ENCODE assay signal across 11 cellular contexts in genomic region chr5:172185096-172185461, GRCh38. TPM values are rescaled to one million over a fixed set of nuclear protein-coding genes. Genes with fewer than 3 reads are reported as not detected.
DNase-seq lines count a peak whose midpoint lies in the region; ATAC-seq and TF ChIP-seq lines count a peak whose summit lies in the region.
"Had no signal": no experiment of that assay in that cellular context is flagged by ENCODE, and none has a peak within 500 bp of the region (broad histone marks: within the 10 kb centered on the region; RNA-seq: fewer than 3 reads in every experiment).

No MANE protein-coding gene starts in this region.

- H3K9me3 ChIP-seq in mammary epithelial cell (replicated peaks; ENCODE audit: insufficient read depth, low read length): no peaks in the 10 kb centered on the region
- no peaks in the 10 kb centered on the region for H3K9me3 ChIP-seq in psoas muscle

- H3K4me1 ChIP-seq in mammary epithelial cell (ENCODE audit: insufficient read depth, low read length): peaks cover 12% of the 10 kb centered on the region
- peaks cover 13% of the 10 kb centered on the region for H3K4me1 ChIP-seq in psoas muscle

- H3K36me3 ChIP-seq in GM06990 (ENCODE audit: control insufficient read depth, insufficient read depth, low read length) (peaks cover 4% of the 10 kb centered on the region), mammary epithelial cell (ENCODE audit: insufficient read depth, low read length) (no peaks in the 10 kb centered on the region), psoas muscle (ENCODE audit: insufficient read depth in 1 of 2, low read depth in 1 of 2) (no peaks in the 10 kb centered on the region)

- H3K4me2 ChIP-seq in mammary epithelial cell (ENCODE audit: insufficient read depth, low read depth, low read length): peak overlapping the region; percentile 27

- dilution Hi-C loops in mammary epithelial cell (cut with HindIII; ENCODE audit: low sequenced_read_pairs): no loop called here

- H3K9ac ChIP-seq in mammary epithelial cell (ENCODE audit: insufficient read depth, low read length): no peak overlapping the region

- H3K4me3 ChIP-seq in GM06990 (replicated peaks; ENCODE audit: low read depth, low read length) (peak overlapping the region; percentile 86), NB4 (ENCODE audit: low read depth, low read length) (peak overlapping the region; percentile 97), mammary epithelial cell (replicated peaks in 1 of 3; ENCODE audit: insufficient read depth in 1 of 3, low read depth in 2 of 3, low read length in 3 of 3) (no peak overlapping the region), psoas muscle (peak overlapping the region; percentile 94)

- H3K79me2 ChIP-seq in mammary epithelial cell (ENCODE audit: insufficient read depth, low read length): peaks cover 75% of the 10 kb centered on the region

- in situ Hi-C loops in mammary epithelial cell (cut with MboI; ENCODE audit: low sequenced_read_pairs in 2 of 2): loop anchor here in 1 of 2 donors (5.0 to 25.0 kb wide), 2 partner anchors 73 to 273 kb away; no protein-coding TSS in a partner anchor

- TF ChIP-seq CTCF in GM06990 (IDR thresholded peaks at IDR 0.05; ENCODE audit: insufficient read depth, low read length, poor library complexity, severe bottlenecking) (no peak), NB4 (IDR thresholded peaks at IDR 0.05; ENCODE audit: low read depth, low read length) (no peak), mammary epithelial cell (conservative IDR thresholded peaks at IDR 0.05 in 1 of 2, IDR thresholded peaks at IDR 0.05 in 1 of 2; ENCODE audit: extremely low read depth in 1 of 2, insufficient read depth in 1 of 2, low read depth in 1 of 2, low read length in 2 of 2) (no peak), psoas muscle (IDR thresholded peaks at IDR 0.05) (no peak)

- H3K27me3 ChIP-seq in GM06990 (replicated peaks; ENCODE audit: control insufficient read depth, insufficient read depth, low read length): no peaks in the 10 kb centered on the region
- H3K27me3 ChIP-seq in mammary epithelial cell (ENCODE audit: insufficient read depth, low read length): no peaks in the 10 kb centered on the region
- no peaks in the 10 kb centered on the region for H3K27me3 ChIP-seq in psoas muscle (ENCODE audit: insufficient read depth in 3 of 3, low read length in 2 of 3)

- no peak for DNase-seq in GM06990 (ENCODE audit: extremely low read depth, insufficient read length)
- DNase-seq in NB4 (ENCODE audit: low read depth): no peak
- DNase-seq in mammary epithelial cell: no peak
- DNase-seq in psoas muscle: no peak
- no peak for DNase-seq in AG08395 (ENCODE audit: low spot score)
- DNase-seq: cortex of kidney, NCI-H187 treated with DMSO at 0.1 percent for 48 hours, RPMI8226 had no signal

- intact Hi-C loops in mammary epithelial cell (cut with micrococcal nuclease): loop anchor here (1.0 to 10.0 kb wide), 4 partner anchors 35 to 770 kb away; partner anchors contain the start of genes FGF18 and SH3PXD2B
- intact Hi-C loops in psoas muscle (cut with DNase I): loop anchor here in 1 of 2 donors (5.0 kb wide), 1 partner anchor 273 kb away; no protein-coding TSS in a partner anchor

- ATAC-seq in psoas muscle (no peak), HG03095 (IDR thresholded peaks at IDR 0.05; ENCODE audit: unreplicated experiment) (no peak), HG02678 (IDR thresholded peaks at IDR 0.05; ENCODE audit: unreplicated experiment) (no peak)
- ATAC-seq: HCT116 had no signal

- no peaks in the 10 kb centered on the region for H4K20me1 ChIP-seq in mammary epithelial cell (ENCODE audit: insufficient read depth, low read length)

- no peak overlapping the region for H3K27ac ChIP-seq in mammary epithelial cell (ENCODE audit: insufficient read depth, low read depth, low read length)
- peak overlapping the region; percentile 36 for H3K27ac ChIP-seq in psoas muscle

- CTCF ChIA-PET in mammary epithelial cell (lab: Charles Lee; ENCODE audit: low non-redundant PET): no interaction called here

- no peak overlapping the region for H2AFZ ChIP-seq in mammary epithelial cell (ENCODE audit: low read depth, low read length)

- TF ChIP-seq POLR2A in NB4 (IDR thresholded peaks at IDR 0.05; ENCODE audit: extremely low read depth, insufficient read length): no peak

- WGBS in mammary epithelial cell (ENCODE audit: low coverage, missing lambda C conversion rate): 96% methylated on average over 10 of the region's 10 CpGs
- WGBS in psoas muscle, 3 donors: 74 to 85% (median 79%) methylated on average over 10 of the region's 10 CpGs

- no TSS peak for BruUV-seq in mammary epithelial cell (replicated peaks; lab: Mats Ljungman, UMichigan)

RNA-seq across cellular contexts. Expression of gene STK10, which starts 2.9 kb away (rescaled TPM):
- total RNA-seq in mammary epithelial cell (10 to 100 TPM; 50.8 to 65.0 TPM), psoas muscle (1 to 10 TPM; 6.1 to 8.6 (median 6.6) TPM)
- polyA plus RNA-seq in mammary epithelial cell (18.8 TPM), psoas muscle (1 to 10 TPM; 1.9 to 6.4 (median 3.7) TPM)
- 65.2 TPM for polyA minus RNA-seq in mammary epithelial cell

RNA-seq across cellular contexts. Expression of gene EFCAB9, which starts 8.9 kb away (rescaled TPM):
- total RNA-seq in mammary epithelial cell (not detected), psoas muscle (not detected)
- polyA plus RNA-seq in mammary epithelial cell (not detected), psoas muscle (under 1 TPM in 1 of 3 donors, not detected in 2; 0.08 TPM)
- not detected for polyA minus RNA-seq in mammary epithelial cell

Comparison
In these comparisons a context has a peak if more than half of its experiments do, and no peak if none do; other contexts are left out.
1. H3K4me3 ChIP-seq: peak in GM06990 (single experiment), NB4 (single experiment) and psoas muscle (single experiment); none in mammary epithelial cell (0 of 3).
2. RNA of gene STK10, which starts 2.9 kb away (total RNA-seq): 50.8 to 65.0 TPM in mammary epithelial cell; 6.1 to 8.6 TPM in psoas muscle; every median in the first group is over 4 times any median in the second.